In genomic region chr18:34978953-34979608, GRCh38 we compare ENCODE assay signal across 8 cellular contexts.
A peak's percentile ranks its signal among the peaks of the same experiment; 100 is the strongest.
DNase-seq lines count a peak whose midpoint lies in the region; ATAC-seq lines count a peak whose summit lies in the region.

No MANE protein-coding gene starts in this region.

- H3K27ac ChIP-seq in ACC112 (ENCODE audit: low read depth, low read length) (peak overlapping the region; percentile 74), SJSA1 (peak overlapping the region; percentile 54), neuronal stem cell (replicated peaks; ENCODE audit: low read length) (no peak overlapping the region), stomach smooth muscle (ENCODE audit: low read length) (peak overlapping the region; percentile 33)

- H2AK5ac ChIP-seq in neuronal stem cell (ENCODE audit: low read depth, low read length) = no peak overlapping the region

- H3K9me3 Mint-ChIP-seq in activated naive CD4-positive, alpha-beta T cell treated with anti-CD3 and anti-CD28 coated beads, Interleukin-2, amount 10 ng/mL, durations not matched to agents 7 days and 5 days = no peaks in the 10 kb centered on the region

- peak overlapping the region; percentile 12 for H3K27ac Mint-ChIP-seq in activated naive CD4-positive, alpha-beta T cell treated with anti-CD3 and anti-CD28 coated beads, Interleukin-2, amount 10 ng/mL, durations not matched to agents 7 days and 5 days

- WGBS in neuronal stem cell (ENCODE audit: extremely low coverage in 2 of 2, insufficient read length in 2 of 2, insufficient replicate concordance in 1 of 2), 2 donors = no CpG with 5 or more reads among the region's 9 CpGs

- H3K4ac ChIP-seq in neuronal stem cell (ENCODE audit: low read length) = no peak overlapping the region

- CTCF ChIA-PET in activated naive CD4-positive, alpha-beta T cell treated with anti-CD3 and anti-CD28 coated beads, Interleukin-2, amount 10 ng/mL, durations not matched to agents 7 days and 5 days (lab: Charles Lee) = no interaction called here

- no peak overlapping the region for H3K23ac ChIP-seq in neuronal stem cell (ENCODE audit: low read depth, low read length, poor library complexity)

- H3K27me3 ChIP-seq in ACC112 (ENCODE audit: insufficient read depth, low read length) (peaks cover 23% of the 10 kb centered on the region), SJSA1 (replicated peaks) (peaks cover 10% of the 10 kb centered on the region), neuronal stem cell (ENCODE audit: control insufficient read depth in 3 of 3, insufficient read depth in 3 of 3, low read depth in 1 of 3, low read length in 3 of 3) (peaks cover 13 to 39% (median 25%) of the 10 kb centered on the region in 3 experiments), stomach smooth muscle (ENCODE audit: control insufficient read depth in 1 of 2, insufficient read depth in 2 of 2, low read length in 2 of 2) (no peaks in the 10 kb centered on the region)

- H2BK120ac ChIP-seq in neuronal stem cell (ENCODE audit: low read depth, low read length) = no peak overlapping the region

- peaks cover 6% of the 10 kb centered on the region for H3K4me1 ChIP-seq in ACC112 (ENCODE audit: control insufficient read depth, insufficient read depth, low read length, unreplicated experiment)
- peaks cover 26% of the 10 kb centered on the region for H3K4me1 ChIP-seq in SJSA1 (replicated peaks)
- H3K4me1 ChIP-seq in neuronal stem cell (ENCODE audit: control insufficient read depth in 2 of 2, insufficient read depth in 1 of 2, low read depth in 1 of 2, low read length in 2 of 2) = peaks cover 2 to 12% of the 10 kb centered on the region in 2 donors
- H3K4me1 ChIP-seq in stomach smooth muscle (ENCODE audit: control insufficient read depth, insufficient read depth, low read length) = peaks cover 26% of the 10 kb centered on the region

- H2BK12ac ChIP-seq in neuronal stem cell (ENCODE audit: low read length) = no peak overlapping the region

- peak overlapping the region; percentile 90 for H3K4me3 Mint-ChIP-seq in activated naive CD4-positive, alpha-beta T cell treated with anti-CD3 and anti-CD28 coated beads, Interleukin-2, amount 10 ng/mL, durations not matched to agents 7 days and 5 days

- no peak overlapping the region for H2BK15ac ChIP-seq in neuronal stem cell (ENCODE audit: low read length)

- H3K27me3 Mint-ChIP-seq in activated naive CD4-positive, alpha-beta T cell treated with anti-CD3 and anti-CD28 coated beads, Interleukin-2, amount 10 ng/mL, durations not matched to agents 7 days and 5 days = peaks cover 36% of the 10 kb centered on the region

- no peaks in the 10 kb centered on the region for H3K79me2 ChIP-seq in ACC112 (ENCODE audit: control insufficient read depth, insufficient read depth, low read length, unreplicated experiment)

- no peaks in the 10 kb centered on the region for H3K36me3 Mint-ChIP-seq in activated naive CD4-positive, alpha-beta T cell treated with anti-CD3 and anti-CD28 coated beads, Interleukin-2, amount 10 ng/mL, durations not matched to agents 7 days and 5 days

- H3K4me2 ChIP-seq in neuronal stem cell (ENCODE audit: insufficient read depth, low read length, poor library complexity, severe bottlenecking) = peak overlapping the region; percentile 99

- H3K36me3 ChIP-seq in ACC112 (ENCODE audit: insufficient read depth, low read length) (no peaks in the 10 kb centered on the region), SJSA1 (no peaks in the 10 kb centered on the region), neuronal stem cell (replicated peaks in 1 of 2; ENCODE audit: control insufficient read depth in 2 of 2, insufficient read depth in 2 of 2, low read length in 2 of 2) (no peaks in the 10 kb centered on the region), stomach smooth muscle (ENCODE audit: control insufficient read depth in 2 of 2, insufficient read depth in 2 of 2, low read length in 2 of 2) (no peaks in the 10 kb centered on the region)

- H3K4me3 ChIP-seq in ACC112 (ENCODE audit: low read depth, low read length) (peak overlapping the region; percentile 80), SJSA1 (peak overlapping the region; percentile 42), neuronal stem cell (ENCODE audit: low read length in 2 of 2) (peak overlapping the region in 1 of 2 donors; percentile 61), stomach smooth muscle (ENCODE audit: low read length in 2 of 2) (peak overlapping the region; percentile 88 to 89)

- no peak overlapping the region for H4K8ac ChIP-seq in neuronal stem cell (ENCODE audit: low read depth, low read length)

- no peaks in the 10 kb centered on the region for H3K79me1 ChIP-seq in neuronal stem cell (ENCODE audit: low read depth, low read length)

- H3K14ac ChIP-seq in neuronal stem cell (ENCODE audit: low read length) = no peak overlapping the region

- H3K9ac ChIP-seq in neuronal stem cell (ENCODE audit: low read depth, low read length, poor library complexity) (no peak overlapping the region), stomach smooth muscle (ENCODE audit: low read length in 2 of 2) (peak overlapping the region in 1 of 2 donors; percentile 38)

- no peak overlapping the region for H2BK5ac ChIP-seq in neuronal stem cell (ENCODE audit: low read length)

- no peaks in the 10 kb centered on the region for H3K9me3 ChIP-seq in SJSA1 (replicated peaks)
- no peaks in the 10 kb centered on the region for H3K9me3 ChIP-seq in neuronal stem cell (replicated peaks in 1 of 2; ENCODE audit: control insufficient read depth in 2 of 2, insufficient read depth in 1 of 2, low read depth in 1 of 2, low read length in 2 of 2)
- no peaks in the 10 kb centered on the region for H3K9me3 ChIP-seq in stomach smooth muscle (ENCODE audit: control insufficient read depth in 2 of 2, low read length in 2 of 2)

- peak; percentile 43 for ATAC-seq in GM18907 (IDR thresholded peaks at IDR 0.05; ENCODE audit: unreplicated experiment)

- H3K4me1 Mint-ChIP-seq in activated naive CD4-positive, alpha-beta T cell treated with anti-CD3 and anti-CD28 coated beads, Interleukin-2, amount 10 ng/mL, durations not matched to agents 7 days and 5 days = peaks cover 26% of the 10 kb centered on the region

- no peak overlapping the region for H3K18ac ChIP-seq in neuronal stem cell (ENCODE audit: low read length)

- H4K91ac ChIP-seq in neuronal stem cell (ENCODE audit: low read depth, low read length, poor library complexity) = no peak overlapping the region

- H2AFZ ChIP-seq in ACC112 (ENCODE audit: low read length, unreplicated experiment) (peak overlapping the region; percentile 53), neuronal stem cell (ENCODE audit: low read length) (peak overlapping the region; percentile 98)

- DNase-seq in M059J (ENCODE audit: low read depth) (peak; percentile 99), SJSA1 (ENCODE audit: low read depth in 1 of 2, low spot score in 2 of 2) (peak; percentile 91 to 94), germinal center (ENCODE audit: low spot score) (peak; percentile 4), neuronal stem cell (ENCODE audit: low spot score) (no peak)
- peak; percentile 50 for DNase-seq in activated naive CD4-positive, alpha-beta T cell treated with anti-CD3 and anti-CD28 coated beads, Interleukin-2, amount 10 ng/mL, durations not matched to agents 7 days and 5 days
